In genomic region chr2:171319164-171319810, GRCh38 we compare ENCODE assay signal across 9 cellular contexts.
DNase-seq lines count a peak whose midpoint lies in the region; ATAC-seq and TF ChIP-seq lines count a peak whose summit lies in the region.
"Had no signal": no experiment of that assay in that cellular context is flagged by ENCODE, and none has a peak within 500 bp of the region (broad histone marks: within the 10 kb centered on the region; RNA-seq: fewer than 3 reads in every experiment).

No MANE protein-coding gene starts in this region.

- POLR2A ChIA-PET in IMR-90 (lab: Charles Lee; ENCODE audit: unreplicated experiment): no interaction called here

- dilution Hi-C loops in IMR-90 (cut with HindIII; ENCODE audit: low sequenced_read_pairs, unreplicated experiment): no loop called here

- H3K23ac ChIP-seq in IMR-90 (ENCODE audit: low read depth, low read length): no peak overlapping the region

- H3K27ac ChIP-seq in IMR-90 (ENCODE audit: insufficient read depth, low read length): no peak overlapping the region

- no TSS peak for BruUV-seq in IMR-90 (replicated peaks; lab: Mats Ljungman, UMichigan)

- no peak overlapping the region for H3K4ac ChIP-seq in IMR-90 (ENCODE audit: low read depth, low read length)

- no peak for TF ChIP-seq POLR2A in IMR-90 (IDR thresholded peaks at IDR 0.05; ENCODE audit: low read depth, low read length)

- no peaks in the 10 kb centered on the region for H3K9me3 Mint-ChIP-seq in activated naive CD8-positive, alpha-beta T cell treated with anti-CD3 and anti-CD28 coated beads, Interleukin-2, amount 50 U/mL, for 24 hours
- H3K9me3 Mint-ChIP-seq in natural killer cell treated with Interleukin-12 subunit alpha and Interleukin-12 subunit beta and Interleukin-15 and Interleukin-18, amount 100 ng/mL, for 72 hours: no peaks in the 10 kb centered on the region

- peaks cover 37% of the 10 kb centered on the region for H3K36me3 Mint-ChIP-seq in activated naive CD8-positive, alpha-beta T cell treated with anti-CD3 and anti-CD28 coated beads, Interleukin-2, amount 50 U/mL, for 24 hours (ENCODE audit: low read depth)
- peaks cover 5% of the 10 kb centered on the region for H3K36me3 Mint-ChIP-seq in natural killer cell treated with Interleukin-12 subunit alpha and Interleukin-12 subunit beta and Interleukin-15 and Interleukin-18, amount 100 ng/mL, for 72 hours

- H3K9me3 ChIP-seq in IMR-90 (ENCODE audit: control insufficient read depth, insufficient read depth, low read length): no peaks in the 10 kb centered on the region

- in situ Hi-C loops in IMR-90 (cut with MboI; ENCODE audit: low sequenced_read_pairs): no loop called here

- intact Hi-C loops in IMR-90 (cut with micrococcal nuclease): no loop called here
- intact Hi-C loops in sciatic nerve (cut with DNase I): no loop called here

- H3K4me3 Mint-ChIP-seq in activated naive CD8-positive, alpha-beta T cell treated with anti-CD3 and anti-CD28 coated beads, Interleukin-2, amount 50 U/mL, for 24 hours: peak overlapping the region; percentile 72
- H3K4me3 Mint-ChIP-seq in natural killer cell treated with Interleukin-12 subunit alpha and Interleukin-12 subunit beta and Interleukin-15 and Interleukin-18, amount 100 ng/mL, for 72 hours: peak overlapping the region; percentile 87

- no peaks in the 10 kb centered on the region for H3K79me1 ChIP-seq in IMR-90 (ENCODE audit: low read depth in 1 of 2, low read length in 2 of 2)

- H3K36me3 ChIP-seq in IMR-90 (ENCODE audit: control insufficient read depth, insufficient read depth, low read length): no peaks in the 10 kb centered on the region

- H4K5ac ChIP-seq in IMR-90 (ENCODE audit: low read depth, low read length): 0 out of 2 replicates have a peak overlapping the region, but pooled peaks have one; percentile 18

- ATAC-seq in GM21423 (IDR thresholded peaks at IDR 0.05; ENCODE audit: unreplicated experiment) (peak; percentile 48), IMR-90 (ENCODE audit: low read depth) (peak; percentile 28), sciatic nerve (no peak)
- ATAC-seq in activated naive CD8-positive, alpha-beta T cell treated with anti-CD3 and anti-CD28 coated beads, Interleukin-2, amount 50 U/mL, for 24 hours: peak; percentile 90
- ATAC-seq in natural killer cell treated with Interleukin-12 subunit alpha and Interleukin-12 subunit beta and Interleukin-15 and Interleukin-18, amount 100 ng/mL, for 72 hours: peak; percentile 89 to 92
- ATAC-seq: HCT116 had no signal

- no peak overlapping the region for H3K56ac ChIP-seq in IMR-90 (ENCODE audit: extremely low read depth, insufficient read depth, low read length)

- H2AK5ac ChIP-seq in IMR-90 (ENCODE audit: low read depth, low read length): no peak overlapping the region

- H4K8ac ChIP-seq in IMR-90 (ENCODE audit: low read depth in 2 of 2, low read length in 2 of 2): no peak overlapping the region

- TF ChIP-seq CTCF in IMR-90 (conservative IDR thresholded peaks at IDR 0.05; ENCODE audit: low read depth, low read length): no peak

- CTCF ChIA-PET in IMR-90 (lab: Yijun Ruan, JAX): no interaction called here

- peak overlapping the region; percentile 97 for H3K27ac Mint-ChIP-seq in activated naive CD8-positive, alpha-beta T cell treated with anti-CD3 and anti-CD28 coated beads, Interleukin-2, amount 50 U/mL, for 24 hours
- peak overlapping the region; percentile 85 to 87 for H3K27ac Mint-ChIP-seq in natural killer cell treated with Interleukin-12 subunit alpha and Interleukin-12 subunit beta and Interleukin-15 and Interleukin-18, amount 100 ng/mL, for 72 hours

- no peaks in the 10 kb centered on the region for H3K27me3 ChIP-seq in IMR-90 (ENCODE audit: control insufficient read depth, insufficient read depth, low read length)

- no peak overlapping the region for H2AFZ ChIP-seq in IMR-90 (replicated peaks; ENCODE audit: low read length, poor library complexity)

- no peak overlapping the region; the same call in 1 of the 2 replicates for H3K18ac ChIP-seq in IMR-90 (ENCODE audit: low read depth, low read length)

- H3K4me3 ChIP-seq in IMR-90 (ENCODE audit: insufficient read depth, low read depth, low read length): no peak overlapping the region

- no peak for TF ChIP-seq RAD21 in IMR-90 (IDR thresholded peaks at IDR 0.05; ENCODE audit: low read length)

- peak; percentile 49 for DNase-seq in EH (ENCODE audit: low read depth)
- DNase-seq in IMR-90: peak; percentile 68
- peak; percentile 47 for DNase-seq in activated naive CD8-positive, alpha-beta T cell treated with anti-CD3 and anti-CD28 coated beads, Interleukin-2, amount 50 U/mL, for 24 hours
- DNase-seq in natural killer cell treated with Interleukin-12 subunit alpha and Interleukin-12 subunit beta and Interleukin-15 and Interleukin-18, amount 100 ng/mL, for 72 hours (ENCODE audit: low spot score): peak; percentile 62
- DNase-seq in sciatic nerve (ENCODE audit: low spot score): no peak
- no peak for DNase-seq in NCI-H1048 (lab: John Stamatoyannopoulos, UW)
- no peak for DNase-seq in glomerular visceral epithelial cell (ENCODE audit: extremely low spot score)

- 59% methylated on average over 3 of the region's 12 CpGs; no CpG with 5 or more reads in 1 of the 2 experiments for WGBS in IMR-90 (ENCODE audit: extremely low coverage in 2 of 2, insufficient read length in 1 of 2), 2 experiments

- H3K14ac ChIP-seq in IMR-90 (replicated peaks; ENCODE audit: low read depth, low read length): no peak overlapping the region

- H2BK120ac ChIP-seq in IMR-90 (ENCODE audit: low read depth, low read length): no peak overlapping the region

- H2BK15ac ChIP-seq in IMR-90 (ENCODE audit: low read depth, low read length): no peak overlapping the region

- H3K4me1 ChIP-seq in IMR-90 (ENCODE audit: control insufficient read depth, insufficient read depth, low read length): peaks cover 8% of the 10 kb centered on the region

- no peak overlapping the region for H2AK9ac ChIP-seq in IMR-90 (replicated peaks; ENCODE audit: low read depth, low read length, poor library complexity)

- H3K4me1 Mint-ChIP-seq in activated naive CD8-positive, alpha-beta T cell treated with anti-CD3 and anti-CD28 coated beads, Interleukin-2, amount 50 U/mL, for 24 hours: peaks cover 58% of the 10 kb centered on the region
- peaks cover 22 to 44% of the 10 kb centered on the region in 2 donors for H3K4me1 Mint-ChIP-seq in natural killer cell treated with Interleukin-12 subunit alpha and Interleukin-12 subunit beta and Interleukin-15 and Interleukin-18, amount 100 ng/mL, for 72 hours (ENCODE audit: low read depth in 2 of 2)

- no peak overlapping the region for H4K91ac ChIP-seq in IMR-90 (ENCODE audit: insufficient read depth, low read depth, low read length)

- H3K4me2 ChIP-seq in IMR-90 (ENCODE audit: low read depth, low read length): peak overlapping the region; percentile 9; the same call in 1 of the 2 replicates

- H2BK5ac ChIP-seq in IMR-90 (ENCODE audit: low read depth, low read length, poor library complexity, severe bottlenecking): no peak overlapping the region

- H3K9me1 ChIP-seq in IMR-90 (ENCODE audit: insufficient read depth, low read length): no peaks in the 10 kb centered on the region; the same call in 1 of the 2 replicates

- no peak overlapping the region for H3K9ac ChIP-seq in IMR-90 (ENCODE audit: low read depth, low read length)

- peak overlapping the region; percentile 31; the same call in 1 of the 2 replicates for H2BK20ac ChIP-seq in IMR-90 (ENCODE audit: low read depth, low read length)

- no peaks in the 10 kb centered on the region for H4K20me1 ChIP-seq in IMR-90 (ENCODE audit: insufficient read depth, low read length)

- H3K27me3 Mint-ChIP-seq in activated naive CD8-positive, alpha-beta T cell treated with anti-CD3 and anti-CD28 coated beads, Interleukin-2, amount 50 U/mL, for 24 hours: no peaks in the 10 kb centered on the region
- no peaks in the 10 kb centered on the region for H3K27me3 Mint-ChIP-seq in natural killer cell treated with Interleukin-12 subunit alpha and Interleukin-12 subunit beta and Interleukin-15 and Interleukin-18, amount 100 ng/mL, for 72 hours

TF ChIP-seq in IMR-90, 13 proteins besides CTCF, POLR2A, EP300 and RAD21:
- TF ChIP-seq CHD1 (IDR thresholded peaks at IDR 0.05; ENCODE audit: low read depth, low read length) (no peak), RCOR1 (IDR thresholded peaks at IDR 0.05; ENCODE audit: insufficient replicate concordance, low read length) (no peak), BHLHE40 (IDR thresholded peaks at IDR 0.05; ENCODE audit: low read depth, low read length) (no peak), NFE2L2 (IDR thresholded peaks at IDR 0.05; ENCODE audit: low read depth, low read length) (no peak), MAFK (IDR thresholded peaks at IDR 0.05; ENCODE audit: low read depth, low read length) (no peak), MXI1 (IDR thresholded peaks at IDR 0.05; ENCODE audit: borderline replicate concordance, low read depth, low read length) (no peak), MAZ (IDR thresholded peaks at IDR 0.05; ENCODE audit: borderline replicate concordance, low read depth, low read length) (no peak), FOS (IDR thresholded peaks at IDR 0.05; ENCODE audit: low read depth, low read length) (0 out of 2 replicates have a peak, but pooled peaks have one; percentile 9), ELK1 (IDR thresholded peaks at IDR 0.05; ENCODE audit: borderline replicate concordance, low read depth, low read length) (no peak), CEBPB (IDR thresholded peaks at IDR 0.05; ENCODE audit: low read depth, low read length) (0 out of 2 replicates have a peak, but pooled peaks have one; percentile 16)

Comparison
In these comparisons a context has a peak if more than half of its experiments do, and no peak if none do; other contexts are left out.
1. DNase-seq: peak in EH (single experiment), IMR-90 (single experiment), activated naive CD8-positive, alpha-beta T cell treated with anti-CD3 and anti-CD28 coated beads, Interleukin-2, amount 50 U/mL, for 24 hours (single experiment) and natural killer cell treated with Interleukin-12 subunit alpha and Interleukin-12 subunit beta and Interleukin-15 and Interleukin-18, amount 100 ng/mL, for 72 hours (single experiment); none in sciatic nerve (single experiment), NCI-H1048 (single experiment) and glomerular visceral epithelial cell (single experiment).